Comparison of ENCODE assay signal across 1 cellular context in the genomic region with DNA sequence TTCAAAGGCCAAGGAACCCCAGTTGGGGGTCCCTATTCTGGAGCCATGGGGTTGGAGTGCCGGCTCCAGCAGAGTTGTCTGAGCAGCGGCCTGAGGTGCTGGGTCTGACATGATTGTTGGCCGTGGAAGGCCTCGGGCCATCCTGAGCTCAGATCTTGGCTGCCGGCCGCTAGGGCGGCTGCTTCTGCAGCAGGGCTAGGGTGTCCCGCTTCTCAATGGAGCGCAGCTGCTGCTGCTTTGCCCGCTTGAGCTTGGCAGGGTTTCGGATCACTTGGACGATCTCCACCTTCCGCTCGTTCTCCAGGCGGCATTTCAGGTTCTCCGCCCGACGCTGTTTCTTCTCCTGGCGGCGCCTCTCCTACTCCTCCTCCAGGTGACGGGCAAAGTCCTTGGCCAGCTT.
TF ChIP-seq lines count a peak whose summit lies in the region.

No MANE protein-coding gene starts in this region.

TF ChIP-seq in GM23338, 12 proteins besides CTCF, POLR2A, EP300 and RAD21 (continued from another document):
- TF ChIP-seq, protein P1, sequence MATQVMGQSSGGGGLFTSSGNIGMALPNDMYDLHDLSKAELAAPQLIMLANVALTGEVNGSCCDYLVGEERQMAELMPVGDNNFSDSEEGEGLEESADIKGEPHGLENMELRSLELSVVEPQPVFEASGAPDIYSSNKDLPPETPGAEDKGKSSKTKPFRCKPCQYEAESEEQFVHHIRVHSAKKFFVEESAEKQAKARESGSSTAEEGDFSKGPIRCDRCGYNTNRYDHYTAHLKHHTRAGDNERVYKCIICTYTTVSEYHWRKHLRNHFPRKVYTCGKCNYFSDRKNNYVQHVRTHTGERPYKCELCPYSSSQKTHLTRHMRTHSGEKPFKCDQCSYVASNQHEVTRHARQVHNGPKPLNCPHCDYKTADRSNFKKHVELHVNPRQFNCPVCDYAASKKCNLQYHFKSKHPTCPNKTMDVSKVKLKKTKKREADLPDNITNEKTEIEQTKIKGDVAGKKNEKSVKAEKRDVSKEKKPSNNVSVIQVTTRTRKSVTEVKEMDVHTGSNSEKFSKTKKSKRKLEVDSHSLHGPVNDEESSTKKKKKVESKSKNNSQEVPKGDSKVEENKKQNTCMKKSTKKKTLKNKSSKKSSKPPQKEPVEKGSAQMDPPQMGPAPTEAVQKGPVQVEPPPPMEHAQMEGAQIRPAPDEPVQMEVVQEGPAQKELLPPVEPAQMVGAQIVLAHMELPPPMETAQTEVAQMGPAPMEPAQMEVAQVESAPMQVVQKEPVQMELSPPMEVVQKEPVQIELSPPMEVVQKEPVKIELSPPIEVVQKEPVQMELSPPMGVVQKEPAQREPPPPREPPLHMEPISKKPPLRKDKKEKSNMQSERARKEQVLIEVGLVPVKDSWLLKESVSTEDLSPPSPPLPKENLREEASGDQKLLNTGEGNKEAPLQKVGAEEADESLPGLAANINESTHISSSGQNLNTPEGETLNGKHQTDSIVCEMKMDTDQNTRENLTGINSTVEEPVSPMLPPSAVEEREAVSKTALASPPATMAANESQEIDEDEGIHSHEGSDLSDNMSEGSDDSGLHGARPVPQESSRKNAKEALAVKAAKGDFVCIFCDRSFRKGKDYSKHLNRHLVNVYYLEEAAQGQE (IDR thresholded peaks at IDR 0.05; ENCODE audit: unreplicated experiment), result no peak
- no peak for TF ChIP-seq JUNB (IDR thresholded peaks at IDR 0.05; ENCODE audit: unreplicated experiment)
- TF ChIP-seq STAT1 (IDR thresholded peaks at IDR 0.05; ENCODE audit: unreplicated experiment), result no peak
- no peak for TF ChIP-seq NANOG (IDR thresholded peaks at IDR 0.05; ENCODE audit: borderline replicate concordance)
TF ChIP-seq in GM23338: peak in this region for 0.
